In genomic region chr2:8267103-8267502, GRCh38 we compare ENCODE assay signal across 23 cellular contexts.
"Had no signal": no experiment of that assay in that cellular context is flagged by ENCODE, and none has a peak within 500 bp of the region (broad histone marks: within the 10 kb centered on the region; RNA-seq: fewer than 3 reads in every experiment).

No MANE protein-coding gene starts in this region.

- H3K27ac ChIP-seq: gastrocnemius medialis, left lung, lower lobe of right lung, parathyroid adenoma, psoas muscle, spleen, tibial artery, upper lobe of left lung, uterus had no signal

- H3K9me3 Mint-ChIP-seq: memory B cell; mesothelial cell of epicardium; nephron; stimulated activated memory B cell treated with anti-CD40 and anti-IgM and Interleukin-4, amounts not matched to agents 10 μg/mL and 1 μg/mL and 100 μg/mL, for 72 hours; stimulated activated naive CD8-positive, alpha-beta T cell treated with anti-CD3 and anti-CD28 coated beads, Interleukin-15, Interleukin-2, amounts not matched to agents 100 ng/mL and 50 ng/mL, for 24 hours had no signal

- H3K27ac Mint-ChIP-seq: memory B cell; mesothelial cell of epicardium; nephron; stimulated activated memory B cell treated with anti-CD40 and anti-IgM and Interleukin-4, amounts not matched to agents 10 μg/mL and 1 μg/mL and 100 μg/mL, for 72 hours; stimulated activated naive CD8-positive, alpha-beta T cell treated with anti-CD3 and anti-CD28 coated beads, Interleukin-15, Interleukin-2, amounts not matched to agents 100 ng/mL and 50 ng/mL, for 24 hours had no signal

- H3K79me2 ChIP-seq: parathyroid adenoma had no signal

- ATAC-seq: esophagus mucosa; gastrocnemius medialis; left lung; lower lobe of right lung; psoas muscle; sciatic nerve; stimulated activated memory B cell treated with anti-CD40 and anti-IgM and Interleukin-4, amounts not matched to agents 10 μg/mL and 1 μg/mL and 100 μg/mL, for 72 hours had no signal

- H3K27me3 ChIP-seq: gastrocnemius medialis, heart right ventricle, left lung, spleen, tibial artery, upper lobe of left lung, uterus had no signal

- H3K4me1 ChIP-seq: gastrocnemius medialis, left lung, lower lobe of right lung, psoas muscle, spleen, tibial artery, upper lobe of left lung, uterus had no signal

- H3K9ac ChIP-seq: parathyroid adenoma had no signal

- H3K27me3 Mint-ChIP-seq: stimulated activated naive CD8-positive, alpha-beta T cell treated with anti-CD3 and anti-CD28 coated beads, Interleukin-15, Interleukin-2, amounts not matched to agents 100 ng/mL and 50 ng/mL, for 24 hours had no signal

- H3K36me3 Mint-ChIP-seq: memory B cell; mesothelial cell of epicardium; stimulated activated memory B cell treated with anti-CD40 and anti-IgM and Interleukin-4, amounts not matched to agents 10 μg/mL and 1 μg/mL and 100 μg/mL, for 72 hours had no signal

- H3K4me3 ChIP-seq: gastrocnemius medialis, heart right ventricle, left lung, lower lobe of right lung, psoas muscle, spleen, tibial artery, upper lobe of left lung, uterus had no signal

- H3K36me3 ChIP-seq: gastrocnemius medialis, heart right ventricle, left lung, lower lobe of right lung, spleen, tibial artery, upper lobe of left lung, uterus had no signal

- H2AFZ ChIP-seq: parathyroid adenoma had no signal

- DNase-seq: effector memory CD4-positive, alpha-beta T cell; gastrocnemius medialis; heart right ventricle; left lung; lower lobe of right lung; occipital lobe; psoas muscle; retina; spleen; stimulated activated CD4-positive, alpha-beta T cell treated with anti-CD3 and anti-CD28 coated beads, Interleukin-15, amount 100 ng/mL, for 24 hours; stimulated activated CD4-positive, alpha-beta T cell treated with anti-CD3 and anti-CD28 coated beads, Interleukin-1b, Interleukin-23, amount 100 ng/mL, for 48 hours; stimulated activated CD4-positive, alpha-beta T cell treated with anti-CD3 and anti-CD28 coated beads, Interleukin-4, amount 100 ng/mL, for 24 hours; tibial artery; upper lobe of left lung; uterus had no signal

- H3K9me3 ChIP-seq: gastrocnemius medialis, heart right ventricle, left lung, lower lobe of right lung, psoas muscle, spleen, tibial artery, upper lobe of left lung, uterus had no signal

- H3K4me1 Mint-ChIP-seq: memory B cell, nephron had no signal

- H3K4me3 Mint-ChIP-seq: memory B cell; mesothelial cell of epicardium; nephron; stimulated activated memory B cell treated with anti-CD40 and anti-IgM and Interleukin-4, amounts not matched to agents 10 μg/mL and 1 μg/mL and 100 μg/mL, for 72 hours; stimulated activated naive CD8-positive, alpha-beta T cell treated with anti-CD3 and anti-CD28 coated beads, Interleukin-15, Interleukin-2, amounts not matched to agents 100 ng/mL and 50 ng/mL, for 24 hours had no signal
